In genomic region chr19:7855426-7856276, GRCh38 we compare ENCODE assay signal across 20 cellular contexts. TPM values are rescaled to one million over a fixed set of nuclear protein-coding genes. Genes with fewer than 3 reads are reported as not detected.
"Had no signal": no experiment of that assay in that cellular context is flagged by ENCODE, and none has a peak within 500 bp of the region (broad histone marks: within the 10 kb centered on the region; RNA-seq: fewer than 3 reads in every experiment).

No MANE protein-coding gene starts in this region.

- H3K27me3 ChIP-seq: hepatocyte, right atrium auricular region, thyroid gland, upper lobe of right lung, vagina had no signal

- DNase-seq: effector CD8-positive, alpha-beta T cell; foreskin melanocyte; kidney; left ventricle myocardium superior; mesenchymal stem cell; naive B cell; sigmoid colon; stimulated activated naive CD4-positive, alpha-beta T cell; stomach; thyroid gland; upper lobe of right lung had no signal

- H3K4me3 ChIP-seq: coronary artery, hepatocyte, lung, right atrium auricular region, sigmoid colon, skin epidermis, stomach, thyroid gland, upper lobe of right lung, vagina had no signal

- FAIRE-seq: kidney had no signal

- H3K27ac ChIP-seq: coronary artery, hepatocyte, right atrium auricular region, sigmoid colon, skin epidermis, stomach, thyroid gland, upper lobe of right lung, vagina had no signal

- ATAC-seq: left colon, left ventricle myocardium superior, upper lobe of right lung had no signal

- H3K4me2 ChIP-seq: hepatocyte had no signal

- H2AFZ ChIP-seq: hepatocyte had no signal

- H3K9me3 ChIP-seq: right atrium auricular region, sigmoid colon, stomach, thyroid gland, upper lobe of right lung, vagina had no signal

- H3K4me1 ChIP-seq: upper lobe of right lung had no signal

- H3K79me2 ChIP-seq: hepatocyte had no signal

- H3K36me3 ChIP-seq: right atrium auricular region, thyroid gland, upper lobe of right lung, vagina had no signal

RNA-seq across cellular contexts. Expression of gene PRR36, which starts 18.5 kb away (rescaled TPM):
- total RNA-seq: dermis microvascular lymphatic vessel endothelial cell, omental fat pad, right atrium auricular region, sigmoid colon, vagina had no signal

RNA-seq across cellular contexts. Expression of gene LRRC8E, which starts 32.7 kb away (rescaled TPM):
- total RNA-seq: sigmoid colon had no signal

RNA-seq across cellular contexts. Expression of gene TGFBR3L, which starts 59.0 kb away (rescaled TPM):
- total RNA-seq: hepatocyte, omental fat pad, stomach, thyroid gland had no signal
- polyA plus RNA-seq: sigmoid colon had no signal
